Comparison of ENCODE assay signal across 14 cellular contexts in genomic region chr5:173602423-173602822, GRCh38. TPM values are rescaled to one million over a fixed set of nuclear protein-coding genes. Genes with fewer than 3 reads are reported as not detected.
A peak's percentile ranks its signal among the peaks of the same experiment; 100 is the strongest.
DNase-seq lines count a peak whose midpoint lies in the region; ATAC-seq and TF ChIP-seq lines count a peak whose summit lies in the region.
"Had no signal": no experiment of that assay in that cellular context is flagged by ENCODE, and none has a peak within 500 bp of the region (broad histone marks: within the 10 kb centered on the region; RNA-seq: fewer than 3 reads in every experiment).

No MANE protein-coding gene starts in this region.

- TF ChIP-seq CTCF in foreskin fibroblast (IDR thresholded peaks at IDR 0.05; ENCODE audit: low read depth, low read length): no peak

- H3K4me3 ChIP-seq in foreskin fibroblast (ENCODE audit: low read depth in 1 of 2, low read length in 2 of 2): no peak overlapping the region

- ATAC-seq in HG03469 (IDR thresholded peaks at IDR 0.05; ENCODE audit: unreplicated experiment) (no peak), HG02973 (IDR thresholded peaks at IDR 0.05; ENCODE audit: unreplicated experiment) (no peak), GM18907 (IDR thresholded peaks at IDR 0.05; ENCODE audit: unreplicated experiment) (no peak)
- ATAC-seq: SK-N-SH treated with all-trans-retinoic acid at 6 μM for 48 hours; stimulated activated naive CD8-positive, alpha-beta T cell treated with anti-CD3 and anti-CD28 coated beads, Interleukin-15, amount 100 ng/mL, for 72 hours had no signal

- DNase-seq in GM04503 (ENCODE audit: low read depth) (peak; percentile 50), SKM-1 treated with dmso at 0.1 percent for 144 hours (lab: John Stamatoyannopoulos, UW; ENCODE audit: unreplicated experiment) (peak; percentile 34), foreskin fibroblast (peak; percentile 35 to 71), renal cortical epithelial cell (ENCODE audit: low read depth) (peak; percentile 19), SHP77 (lab: John Stamatoyannopoulos, UW) (no peak)
- DNase-seq: activated CD4-positive, alpha-beta memory T cell treated with anti-CD3 and anti-CD28 coated beads, Interleukin-2, amount 10 ng/mL, durations not matched to agents 7 days and 5 days; activated naive CD4-positive, alpha-beta T cell treated with anti-CD3 and anti-CD28 coated beads for 36 hours; NCI-H510A treated with DMSO at 0.1 percent for 48 hours; stimulated activated CD4-positive, alpha-beta T cell treated with anti-CD3 and anti-CD28 coated beads, Interleukin-2, amount 100 ng/mL, for 24 hours; stimulated activated naive CD8-positive, alpha-beta T cell treated with anti-CD3 and anti-CD28 coated beads, Interleukin-15, amount 100 ng/mL, for 72 hours had no signal

RNA-seq across cellular contexts. Expression of gene BOD1, which starts 14.0 kb away (rescaled TPM):
- total RNA-seq in renal cortical epithelial cell: 41.7 and 44.1 TPM in 2 replicates

Comparison
In these comparisons a context has a peak if more than half of its experiments do, and no peak if none do; other contexts are left out.
1. DNase-seq: peak in GM04503 (single experiment), SKM-1 treated with dmso at 0.1 percent for 144 hours (single experiment), foreskin fibroblast (2 of 2) and renal cortical epithelial cell (single experiment); none in SHP77 (0 of 2).